ENCODE assay signal across 11 cellular contexts in the genomic region with DNA sequence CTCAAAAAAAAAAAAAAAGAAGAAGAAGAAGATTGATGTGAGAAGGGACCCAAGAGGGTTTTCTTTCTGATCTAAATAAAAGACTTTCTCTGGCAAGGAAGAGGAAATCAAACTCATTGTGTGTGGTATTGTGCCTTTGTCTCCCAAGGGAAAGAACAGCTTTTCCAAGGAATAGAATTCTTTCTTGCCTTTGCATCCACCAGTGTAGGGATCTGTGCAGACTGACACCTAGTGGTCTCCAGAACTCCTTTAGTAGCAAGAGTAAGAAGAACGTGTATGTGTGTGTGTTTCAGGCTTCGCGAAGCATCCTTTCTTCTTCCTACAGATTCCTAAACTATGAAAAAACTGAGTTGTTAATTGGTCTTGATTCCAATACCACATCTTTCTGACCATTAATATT. TPM values are rescaled to one million over a fixed set of nuclear protein-coding genes. Genes with fewer than 3 reads are reported as not detected.
DNase-seq lines count a peak whose midpoint lies in the region; ATAC-seq, FAIRE-seq and TF ChIP-seq lines count a peak whose summit lies in the region.
"Had no signal": no experiment of that assay in that cellular context is flagged by ENCODE, and none has a peak within 500 bp of the region (broad histone marks: within the 10 kb centered on the region; RNA-seq: fewer than 3 reads in every experiment).

No MANE protein-coding gene starts in this region.

- H4K20me1 ChIP-seq in Loucy (ENCODE audit: insufficient read depth, low read length, poor library complexity, severe bottlenecking), result no peaks in the 10 kb centered on the region

- no peaks in the 10 kb centered on the region for H3K9me2 ChIP-seq in Loucy (replicated peaks; ENCODE audit: low read depth, low read length)

- no peaks in the 10 kb centered on the region for H3K9me3 Mint-ChIP-seq in T-helper 2 cell treated with Interferon-gamma antibody and Interleukin-4, amounts not matched to agents 5 μg/mL and 100 μg/mL, for 36 hours
- peaks cover 5% of the 10 kb centered on the region for H3K9me3 Mint-ChIP-seq in Calu3 (ENCODE audit: low read depth, unreplicated experiment)

- no peak overlapping the region for H3K4me2 ChIP-seq in Loucy (ENCODE audit: low read depth, low read length, poor library complexity, severe bottlenecking)

- no peak overlapping the region for H3K4me3 Mint-ChIP-seq in T-helper 2 cell treated with Interferon-gamma antibody and Interleukin-4, amounts not matched to agents 5 μg/mL and 100 μg/mL, for 36 hours
- H3K4me3 Mint-ChIP-seq in Calu3 (ENCODE audit: low read depth, unreplicated experiment), result no peak overlapping the region
- H3K4me3 Mint-ChIP-seq: naive thymus-derived CD4-positive, alpha-beta T cell had no signal

- DNase-seq in D721Med (ENCODE audit: insufficient read length, low spot score) (no peak), colonic mucosa (no peak), mucosa of descending colon (peak in 1 of 3 donors; percentile 21), Calu3 (no peak), NCI-H128 (lab: John Stamatoyannopoulos, UW; ENCODE audit: unreplicated experiment) (no peak)
- no peak for DNase-seq in T-helper 2 cell treated with Interferon-gamma antibody and Interleukin-4, amounts not matched to agents 5 μg/mL and 100 μg/mL, for 36 hours (ENCODE audit: low spot score)
- DNase-seq in stimulated activated CD4-positive, alpha-beta T cell treated with anti-CD3 and anti-CD28 coated beads, Interleukin-12 subunit alpha, Interleukin-12 subunit beta, amount 100 ng/mL, for 4 hours, result no peak
- DNase-seq: activated gamma-delta T cell had no signal

- no peaks in the 10 kb centered on the region for H3K27me3 ChIP-seq in Loucy (ENCODE audit: insufficient read depth, low read length, poor library complexity, severe bottlenecking)
- H3K27me3 ChIP-seq in colonic mucosa, result no peaks in the 10 kb centered on the region

- no peaks in the 10 kb centered on the region for H3K79me2 ChIP-seq in Loucy (ENCODE audit: insufficient read depth, low read length)

- peaks cover 31% of the 10 kb centered on the region for H3K27me3 Mint-ChIP-seq in T-helper 2 cell treated with Interferon-gamma antibody and Interleukin-4, amounts not matched to agents 5 μg/mL and 100 μg/mL, for 36 hours (ENCODE audit: low read depth)
- H3K27me3 Mint-ChIP-seq in Calu3 (ENCODE audit: unreplicated experiment), result no peaks in the 10 kb centered on the region

- no peaks in the 10 kb centered on the region for H3K4me1 Mint-ChIP-seq in T-helper 2 cell treated with Interferon-gamma antibody and Interleukin-4, amounts not matched to agents 5 μg/mL and 100 μg/mL, for 36 hours (ENCODE audit: low read depth)
- peaks cover 4% of the 10 kb centered on the region for H3K4me1 Mint-ChIP-seq in Calu3 (ENCODE audit: low read depth, unreplicated experiment)

- no TSS peak for BruUV-seq in Calu3 (replicated peaks; lab: Mats Ljungman, UMichigan)

- H3K9me3 ChIP-seq in Loucy (ENCODE audit: insufficient read depth, low read depth, low read length) (no peaks in the 10 kb centered on the region; the same call in 1 of the 2 replicates), colonic mucosa (no peaks in the 10 kb centered on the region), mucosa of descending colon (no peaks in the 10 kb centered on the region)
- H3K9me3 ChIP-seq: thoracic aorta had no signal

- H3F3A ChIP-seq in Loucy (ENCODE audit: low read depth), result no peaks in the 10 kb centered on the region

- ATAC-seq in mucosa of descending colon, result peak; percentile 33
- ATAC-seq: naive thymus-derived CD4-positive, alpha-beta T cell had no signal

- no peak overlapping the region for H3K27ac Mint-ChIP-seq in T-helper 2 cell treated with Interferon-gamma antibody and Interleukin-4, amounts not matched to agents 5 μg/mL and 100 μg/mL, for 36 hours
- H3K27ac Mint-ChIP-seq in Calu3 (ENCODE audit: unreplicated experiment), result no peak overlapping the region
- H3K27ac Mint-ChIP-seq: naive thymus-derived CD4-positive, alpha-beta T cell had no signal

- H3K4me1 ChIP-seq in Loucy (ENCODE audit: insufficient read depth, low read length, poor library complexity, severe bottlenecking) (no peaks in the 10 kb centered on the region), colonic mucosa (no peaks in the 10 kb centered on the region), mucosa of descending colon (ENCODE audit: low read depth) (no peaks in the 10 kb centered on the region)

- intact Hi-C loops in colonic mucosa (cut with DNase I), result loop anchor here (10.0 kb wide), 1 partner anchor 357 kb away; no protein-coding TSS in a partner anchor
- intact Hi-C loops in mucosa of descending colon (cut with DNase I, micrococcal nuclease), result no loop called here
- intact Hi-C loops in Calu3 (cut with micrococcal nuclease; ENCODE audit: unreplicated experiment), result loop anchor here (1.0 to 10.0 kb wide), 3 partner anchors 147 to 349 kb away; no protein-coding TSS in a partner anchor

- TF ChIP-seq CTCF in D721Med (IDR thresholded peaks at IDR 0.05; ENCODE audit: insufficient read depth, missing control alignments) (peak; percentile 58), Loucy (conservative IDR thresholded peaks at IDR 0.05; ENCODE audit: low read length) (peak; percentile 61), colonic mucosa (IDR thresholded peaks at IDR 0.05) (peak; percentile 10), mucosa of descending colon (IDR thresholded peaks at IDR 0.05) (no peak), Calu3 (IDR thresholded peaks at IDR 0.05; ENCODE audit: unreplicated experiment) (no peak)

- H3K36me3 Mint-ChIP-seq in T-helper 2 cell treated with Interferon-gamma antibody and Interleukin-4, amounts not matched to agents 5 μg/mL and 100 μg/mL, for 36 hours (ENCODE audit: low read depth), result no peaks in the 10 kb centered on the region
- no peaks in the 10 kb centered on the region for H3K36me3 Mint-ChIP-seq in Calu3 (ENCODE audit: insufficient read depth, unreplicated experiment)

- H3K9ac ChIP-seq in Loucy (ENCODE audit: low read depth, low read length, poor library complexity, severe bottlenecking) (no peak overlapping the region), colonic mucosa (ENCODE audit: low read depth in 2 of 2, low read length in 2 of 2) (no peak overlapping the region)

- H3K36me3 ChIP-seq in Loucy (ENCODE audit: insufficient read depth, low read length), result no peaks in the 10 kb centered on the region
- no peaks in the 10 kb centered on the region for H3K36me3 ChIP-seq in colonic mucosa
- H3K36me3 ChIP-seq in mucosa of descending colon (ENCODE audit: low read depth), result no peaks in the 10 kb centered on the region
- H3K36me3 ChIP-seq: thoracic aorta had no signal

- H3K27ac ChIP-seq in colonic mucosa, result no peak overlapping the region
- H3K27ac ChIP-seq: thoracic aorta had no signal

- CTCF ChIA-PET in Calu3 (lab: Charles Lee), result interaction anchor here (0.6 to 1.0 kb wide), 3 partner anchors 138 to 376 kb away, joined by 3 to 5 read pairs (median 4); no protein-coding TSS in a partner anchor

- no peak overlapping the region for H2AFZ ChIP-seq in Loucy (ENCODE audit: low read length)

- FAIRE-seq in D721Med (lab: Jason Lieb, UNC), result peak; percentile 6

- no peak overlapping the region for H3K4me3 ChIP-seq in Loucy (ENCODE audit: low read length, poor library complexity, severe bottlenecking)
- H3K4me3 ChIP-seq in colonic mucosa, result no peak overlapping the region
- H3K4me3 ChIP-seq in mucosa of descending colon, result no peak overlapping the region
- H3K4me3 ChIP-seq: thoracic aorta had no signal

RNA-seq across cellular contexts. Expression of a gene that starts 33.5 kb away (rescaled TPM):
- total RNA-seq in colonic mucosa (10 to 100 TPM; 55.7 to 90.7 TPM), mucosa of descending colon (100 to 1,000 TPM in 1 of 3 donors, 10 to 100 TPM in 2; 66.9 to 104 (median 85.8) TPM), Calu3 (2022) (48.0 and 57.6 TPM in 2 replicates)

Comparison
In these comparisons a context has a peak if more than half of its experiments do, and no peak if none do; other contexts are left out.
1. CTCF ChIP-seq: peak in D721Med (single experiment), Loucy (single experiment) and colonic mucosa (single experiment); none in mucosa of descending colon (single experiment) and Calu3 (single experiment).
2. intact Hi-C loops: an anchor here in colonic mucosa (10.0 kb wide) and Calu3 (1.0 to 10.0 kb wide); none called in mucosa of descending colon.